ENCODE assay signal across 9 cellular contexts in genomic region chr10:70480254-70480861, GRCh38.
A peak's percentile ranks its signal among the peaks of the same experiment; 100 is the strongest.
DNase-seq lines count a peak whose midpoint lies in the region; ATAC-seq lines count a peak whose summit lies in the region.
"Had no signal": no experiment of that assay in that cellular context is flagged by ENCODE, and none has a peak within 500 bp of the region (broad histone marks: within the 10 kb centered on the region; RNA-seq: fewer than 3 reads in every experiment).

No MANE protein-coding gene starts in this region.

- H3K36me3 ChIP-seq in duodenal mucosa (ENCODE audit: control insufficient read depth in 1 of 2, insufficient read depth in 2 of 2, low read length in 2 of 2), result no peaks in the 10 kb centered on the region

- peaks cover 9% of the 10 kb centered on the region for H3K36me3 Mint-ChIP-seq in stimulated activated effector memory CD8-positive, alpha-beta T cell treated with anti-CD3 and anti-CD28 coated beads, Interleukin-12 subunit alpha, Interleukin-12 subunit beta, amount 100 ng/mL, for 72 hours

- H3K9me3 Mint-ChIP-seq in stimulated activated effector memory CD8-positive, alpha-beta T cell treated with anti-CD3 and anti-CD28 coated beads, Interleukin-12 subunit alpha, Interleukin-12 subunit beta, amount 100 ng/mL, for 72 hours, result no peaks in the 10 kb centered on the region

- peaks cover 11 to 12% of the 10 kb centered on the region in 2 donors for H3K27me3 ChIP-seq in duodenal mucosa (ENCODE audit: control insufficient read depth in 1 of 2, insufficient read depth in 2 of 2, low read length in 2 of 2)

- H3K27ac ChIP-seq in duodenal mucosa (ENCODE audit: low read depth, low read length), result no peak overlapping the region

- H3K27ac Mint-ChIP-seq in stimulated activated effector memory CD8-positive, alpha-beta T cell treated with anti-CD3 and anti-CD28 coated beads, Interleukin-12 subunit alpha, Interleukin-12 subunit beta, amount 100 ng/mL, for 72 hours, result no peak overlapping the region

- H3K9ac ChIP-seq in duodenal mucosa (ENCODE audit: low read depth in 1 of 2, low read length in 2 of 2), result peak overlapping the region in 1 of 2 donors; percentile 13

- peak overlapping the region; percentile 60 for H3K4me3 Mint-ChIP-seq in stimulated activated effector memory CD8-positive, alpha-beta T cell treated with anti-CD3 and anti-CD28 coated beads, Interleukin-12 subunit alpha, Interleukin-12 subunit beta, amount 100 ng/mL, for 72 hours

- H3K4me1 Mint-ChIP-seq in stimulated activated effector memory CD8-positive, alpha-beta T cell treated with anti-CD3 and anti-CD28 coated beads, Interleukin-12 subunit alpha, Interleukin-12 subunit beta, amount 100 ng/mL, for 72 hours, result peaks cover 51% of the 10 kb centered on the region

- DNase-seq in NCI-H1105 treated with DMSO at 0.1 percent for 48 hours (lab: John Stamatoyannopoulos, UW), result peak; percentile 5
- DNase-seq in NCI-H1105 (lab: John Stamatoyannopoulos, UW), result no peak
- DNase-seq in RPMI8226, result peak; percentile 92
- DNase-seq in stimulated activated effector memory CD8-positive, alpha-beta T cell treated with anti-CD3 and anti-CD28 coated beads, Interleukin-12 subunit alpha, Interleukin-12 subunit beta, amount 100 ng/mL, for 72 hours (ENCODE audit: low spot score in 2 of 2), result no peak
- no peak for DNase-seq in medulla oblongata (ENCODE audit: extremely low spot score)
- DNase-seq in SW480 (ENCODE audit: low spot score), result no peak
- no peak for DNase-seq in hepatic stellate cell (ENCODE audit: low spot score)

- peak overlapping the region; percentile 26 to 60 for H3K4me3 ChIP-seq in duodenal mucosa (ENCODE audit: low read depth in 1 of 2, low read length in 2 of 2)

- H3K4me1 ChIP-seq in duodenal mucosa (ENCODE audit: control insufficient read depth in 1 of 2, insufficient read depth in 2 of 2, low read length in 2 of 2), result peaks cover 28 to 34% of the 10 kb centered on the region in 2 donors

- peak; percentile 15 for ATAC-seq in stimulated activated effector memory CD8-positive, alpha-beta T cell treated with anti-CD3 and anti-CD28 coated beads, Interleukin-12 subunit alpha, Interleukin-12 subunit beta, amount 100 ng/mL, for 72 hours
- ATAC-seq: SK-N-SH treated with all-trans-retinoic acid at 6 μM for 48 hours had no signal

- H3K9me3 ChIP-seq in duodenal mucosa (ENCODE audit: control insufficient read depth in 1 of 2, low read length in 2 of 2), result no peaks in the 10 kb centered on the region

Comparison
In these comparisons a context has a peak if more than half of its experiments do, and no peak if none do; other contexts are left out.
1. DNase-seq: peak in NCI-H1105 treated with DMSO at 0.1 percent for 48 hours (single experiment) and RPMI8226 (single experiment); none in NCI-H1105 (single experiment), stimulated activated effector memory CD8-positive, alpha-beta T cell treated with anti-CD3 and anti-CD28 coated beads, Interleukin-12 subunit alpha, Interleukin-12 subunit beta, amount 100 ng/mL, for 72 hours (0 of 2), medulla oblongata (single experiment), SW480 (single experiment) and hepatic stellate cell (single experiment).